Comparison of ENCODE assay signal across 12 cellular contexts in the genomic region with DNA sequence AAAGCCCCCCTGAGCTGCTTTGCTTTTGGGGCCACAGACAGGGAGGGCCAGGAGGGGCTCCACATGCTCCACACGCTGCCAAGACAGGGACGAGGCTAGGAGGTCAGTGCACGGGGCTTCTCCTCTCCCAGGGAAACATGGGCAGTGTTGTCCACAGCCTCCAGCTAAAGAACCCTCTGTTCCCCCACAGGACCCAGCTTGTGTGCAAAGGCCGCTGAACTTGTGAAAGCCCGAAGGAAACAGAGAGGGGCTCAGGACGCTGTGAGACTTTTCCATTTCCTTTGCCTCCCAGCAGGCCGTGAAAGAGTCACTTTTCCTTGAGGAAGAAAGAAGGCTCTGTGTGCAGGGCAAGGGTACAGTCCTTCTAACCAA. TPM values are rescaled to one million over a fixed set of nuclear protein-coding genes. Genes with fewer than 3 reads are reported as not detected.
DNase-seq lines count a peak whose midpoint lies in the region; ATAC-seq and TF ChIP-seq lines count a peak whose summit lies in the region.
"Had no signal": no experiment of that assay in that cellular context is flagged by ENCODE, and none has a peak within 500 bp of the region (broad histone marks: within the 10 kb centered on the region; RNA-seq: fewer than 3 reads in every experiment).

No MANE protein-coding gene starts in this region.

- H3K9me3 ChIP-seq in colonic mucosa, result no peaks in the 10 kb centered on the region
- no peaks in the 10 kb centered on the region for H3K9me3 ChIP-seq in lower lobe of right lung
- peaks cover 0 to 2% (median 0%) of the 10 kb centered on the region in 3 donors for H3K9me3 ChIP-seq in skeletal muscle tissue (ENCODE audit: control insufficient read depth in 3 of 3, low read length in 3 of 3)
- no peaks in the 10 kb centered on the region for H3K9me3 ChIP-seq in mucosa of descending colon

- intact Hi-C loops in colonic mucosa (cut with DNase I), result no loop called here
- intact Hi-C loops in lower lobe of right lung (cut with DNase I), result no loop called here
- intact Hi-C loops in mucosa of descending colon (cut with DNase I, micrococcal nuclease), result loop anchor here in 1 of 2 donors (5.0 kb wide), 1 partner anchor 195 kb away; no protein-coding TSS in a partner anchor

- H3K27ac ChIP-seq in colonic mucosa (peak overlapping the region; percentile 38), lower lobe of right lung (peak overlapping the region; percentile 79), skeletal muscle tissue (ENCODE audit: low read depth, low read length) (peak overlapping the region; percentile 86)

- DNase-seq in C1 segment of cervical spinal cord (lab: John Stamatoyannopoulos, UW) (peak in 8 of 14 donors; percentile 53 to 80 (median 70)), colonic mucosa (no peak), lower lobe of right lung (no peak), mucosa of descending colon (no peak), GM20000 (ENCODE audit: low spot score) (no peak)
- DNase-seq in activated naive CD8-positive, alpha-beta T cell treated with anti-CD3 and anti-CD28 coated beads, Interleukin-2, amount 50 U/mL, for 24 hours, result no peak
- DNase-seq: H7, natural killer cell had no signal

- no peaks in the 10 kb centered on the region for H3K36me3 ChIP-seq in colonic mucosa
- H3K36me3 ChIP-seq in lower lobe of right lung, result no peaks in the 10 kb centered on the region
- H3K36me3 ChIP-seq in skeletal muscle tissue (ENCODE audit: control insufficient read depth in 3 of 3, insufficient read depth in 3 of 3, low read length in 3 of 3), result no peaks in the 10 kb centered on the region
- H3K36me3 ChIP-seq in mucosa of descending colon (ENCODE audit: low read depth), result no peaks in the 10 kb centered on the region

- H3K4me1 ChIP-seq in colonic mucosa, result peaks cover 4% of the 10 kb centered on the region
- peaks cover 21% of the 10 kb centered on the region for H3K4me1 ChIP-seq in lower lobe of right lung
- peaks cover 29 to 39% (median 38%) of the 10 kb centered on the region in 3 donors for H3K4me1 ChIP-seq in skeletal muscle tissue (ENCODE audit: control insufficient read depth in 3 of 3, insufficient read depth in 3 of 3, low read length in 3 of 3)
- peaks cover 10% of the 10 kb centered on the region for H3K4me1 ChIP-seq in mucosa of descending colon (ENCODE audit: low read depth)

- H3K4me3 Mint-ChIP-seq in activated naive CD8-positive, alpha-beta T cell treated with anti-CD3 and anti-CD28 coated beads, Interleukin-2, amount 50 U/mL, for 24 hours, result no peak overlapping the region
- H3K4me3 Mint-ChIP-seq: B cell; dendritic cell treated with granulocyte-macrophage colony-stimulating factor and Interleukin-4, amounts not matched to agents 40 ng/mL and 50 ng/mL, for 4 days; natural killer cell had no signal

- peaks cover 9% of the 10 kb centered on the region for H3K9me3 Mint-ChIP-seq in activated naive CD8-positive, alpha-beta T cell treated with anti-CD3 and anti-CD28 coated beads, Interleukin-2, amount 50 U/mL, for 24 hours

- no peaks in the 10 kb centered on the region for H3K27me3 Mint-ChIP-seq in activated naive CD8-positive, alpha-beta T cell treated with anti-CD3 and anti-CD28 coated beads, Interleukin-2, amount 50 U/mL, for 24 hours
- H3K27me3 Mint-ChIP-seq: B cell; dendritic cell treated with granulocyte-macrophage colony-stimulating factor and Interleukin-4, amounts not matched to agents 40 ng/mL and 50 ng/mL, for 4 days had no signal

- H3K27ac Mint-ChIP-seq in activated naive CD8-positive, alpha-beta T cell treated with anti-CD3 and anti-CD28 coated beads, Interleukin-2, amount 50 U/mL, for 24 hours, result no peak overlapping the region
- H3K27ac Mint-ChIP-seq: B cell; dendritic cell treated with granulocyte-macrophage colony-stimulating factor and Interleukin-4, amounts not matched to agents 40 ng/mL and 50 ng/mL, for 4 days; natural killer cell had no signal

- ATAC-seq in lower lobe of right lung (peak; percentile 30 to 34), mucosa of descending colon (no peak), HG02610 (IDR thresholded peaks at IDR 0.05; ENCODE audit: unreplicated experiment) (no peak)
- no peak for ATAC-seq in activated naive CD8-positive, alpha-beta T cell treated with anti-CD3 and anti-CD28 coated beads, Interleukin-2, amount 50 U/mL, for 24 hours
- ATAC-seq: natural killer cell had no signal

- H3K36me3 Mint-ChIP-seq in activated naive CD8-positive, alpha-beta T cell treated with anti-CD3 and anti-CD28 coated beads, Interleukin-2, amount 50 U/mL, for 24 hours (ENCODE audit: low read depth), result peaks cover 24% of the 10 kb centered on the region

- H3K27me3 ChIP-seq in colonic mucosa, result no peaks in the 10 kb centered on the region
- no peaks in the 10 kb centered on the region for H3K27me3 ChIP-seq in lower lobe of right lung (ENCODE audit: low read depth)
- no peaks in the 10 kb centered on the region for H3K27me3 ChIP-seq in skeletal muscle tissue (ENCODE audit: control insufficient read depth in 3 of 3, insufficient read depth in 3 of 3, low read length in 3 of 3)

- no peaks in the 10 kb centered on the region for H3K4me1 Mint-ChIP-seq in activated naive CD8-positive, alpha-beta T cell treated with anti-CD3 and anti-CD28 coated beads, Interleukin-2, amount 50 U/mL, for 24 hours
- H3K4me1 Mint-ChIP-seq: B cell had no signal

- H3K9ac ChIP-seq in colonic mucosa (ENCODE audit: low read depth in 2 of 2, low read length in 2 of 2) (no peak overlapping the region), skeletal muscle tissue (ENCODE audit: low read depth in 1 of 3, low read length in 3 of 3) (peak overlapping the region; percentile 5 to 77 (median 71))

- TF ChIP-seq CTCF in colonic mucosa (IDR thresholded peaks at IDR 0.05), result no peak
- TF ChIP-seq CTCF in lower lobe of right lung (IDR thresholded peaks at IDR 0.05), result no peak
- TF ChIP-seq CTCF in mucosa of descending colon (IDR thresholded peaks at IDR 0.05), result no peak
- no peak for TF ChIP-seq CTCF in GM20000 (IDR thresholded peaks at IDR 0.05; ENCODE audit: extremely low read depth, missing control alignments)

- H3K4me3 ChIP-seq in colonic mucosa, result no peak overlapping the region
- H3K4me3 ChIP-seq in lower lobe of right lung, result no peak overlapping the region
- peak overlapping the region in 2 of 3 donors; percentile 2 to 48 for H3K4me3 ChIP-seq in skeletal muscle tissue (ENCODE audit: low read length in 3 of 3)
- no peak overlapping the region for H3K4me3 ChIP-seq in mucosa of descending colon

RNA-seq across cellular contexts. Expression of a gene that starts 9.7 kb away (rescaled TPM):
- total RNA-seq in colonic mucosa (1 to 10 TPM; 3.8 to 5.3 TPM), lower lobe of right lung (13.4 TPM), skeletal muscle tissue (1.6 TPM), mucosa of descending colon (10 to 100 TPM in 1 of 3 donors, 1 to 10 TPM in 2; 4.8 to 17.5 (median 5.7) TPM)

Comparison
In these comparisons a context has a peak if more than half of its experiments do, and no peak if none do; other contexts are left out.
1. DNase-seq: peak in C1 segment of cervical spinal cord (8 of 14); none in colonic mucosa (single experiment), lower lobe of right lung (single experiment), mucosa of descending colon (0 of 3), GM20000 (single experiment) and activated naive CD8-positive, alpha-beta T cell treated with anti-CD3 and anti-CD28 coated beads, Interleukin-2, amount 50 U/mL, for 24 hours (single experiment).
2. H3K4me3 ChIP-seq: peak in skeletal muscle tissue (2 of 3); none in colonic mucosa (single experiment), lower lobe of right lung (single experiment) and mucosa of descending colon (single experiment).
3. H3K9ac ChIP-seq: peak in skeletal muscle tissue (3 of 3); none in colonic mucosa (0 of 2).
4. ATAC-seq: peak in lower lobe of right lung (2 of 2); none in mucosa of descending colon (single experiment), HG02610 (single experiment) and activated naive CD8-positive, alpha-beta T cell treated with anti-CD3 and anti-CD28 coated beads, Interleukin-2, amount 50 U/mL, for 24 hours (single experiment).
5. Peak in every context shown above with its lines, with median percentiles within 50 percentile points of each other: H3K27ac ChIP-seq.